27 cellular contexts compared by ENCODE assay signal in the genomic region with DNA sequence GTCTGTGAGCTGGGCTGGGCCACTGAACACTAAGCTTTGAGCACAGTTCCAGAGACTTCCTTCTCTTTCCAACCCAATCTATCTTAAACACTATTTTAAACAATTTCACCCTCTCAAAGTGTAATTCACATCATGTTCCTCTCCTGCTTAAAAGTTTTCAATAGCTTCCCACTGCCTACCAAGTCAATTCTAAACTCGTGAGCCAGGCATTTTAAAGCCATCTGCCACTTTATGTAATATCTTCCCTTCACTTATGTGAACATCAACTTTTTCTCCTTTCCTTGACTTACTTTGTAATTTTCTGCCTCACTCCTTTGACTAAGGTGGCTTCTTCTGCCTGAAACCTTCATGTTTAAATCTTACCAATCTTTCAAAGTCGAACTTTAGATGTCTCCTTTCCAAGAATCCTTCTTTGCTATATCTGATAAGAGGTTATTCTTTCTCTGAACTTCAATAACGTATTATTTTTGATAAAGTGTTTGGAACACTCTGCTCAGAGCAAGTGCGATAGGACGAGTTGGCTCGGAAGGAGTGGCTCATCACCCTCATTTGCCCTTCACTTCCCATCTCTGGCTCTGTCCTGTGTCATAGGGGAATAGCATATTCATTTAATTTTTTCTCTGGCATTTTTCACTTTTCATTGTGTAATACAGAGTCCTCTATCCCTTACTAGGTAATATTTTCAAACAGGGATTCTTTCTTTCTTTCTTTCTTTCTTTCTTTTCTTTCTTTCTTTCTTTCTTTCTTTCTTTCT. TPM values are rescaled to one million over a fixed set of nuclear protein-coding genes. Genes with fewer than 3 reads are reported as not detected.
DNase-seq lines count a peak whose midpoint lies in the region; ATAC-seq and TF ChIP-seq lines count a peak whose summit lies in the region.
"Had no signal": no experiment of that assay in that cellular context is flagged by ENCODE, and none has a peak within 500 bp of the region (broad histone marks: within the 10 kb centered on the region; RNA-seq: fewer than 3 reads in every experiment).

No MANE protein-coding gene starts in this region.

- no peak overlapping the region for H3K18ac ChIP-seq in neuronal stem cell (ENCODE audit: low read length)

- in situ Hi-C loops in transverse colon (cut with MboI; ENCODE audit: low pct_ligation_motif_present in 1 of 4, low pct_unique_long_range_greater_than_20kb in 1 of 4, low sequenced_read_pairs in 3 of 4): no loop called here

- H3K9me3 Mint-ChIP-seq in mesothelial cell of epicardium: peaks cover 10% of the 10 kb centered on the region
- H3K9me3 Mint-ChIP-seq: activated T-cell treated with anti-CD3 and anti-CD28 coated beads, Interleukin-2, amount 50 U/mL, for 4 hours had no signal

- no peak for TF ChIP-seq POLR2A in transverse colon (IDR thresholded peaks at IDR 0.05)

- no peak for TF ChIP-seq EP300 in transverse colon (IDR thresholded peaks at IDR 0.05; ENCODE audit: low read depth)

- H3K4me2 ChIP-seq in neuronal stem cell (ENCODE audit: insufficient read depth, low read length, poor library complexity, severe bottlenecking): no peak overlapping the region
- H3K4me2 ChIP-seq: BLaER1 treated with 17β-estradiol and CSF1 and Interleukin-3, amounts not matched to agents 10 nM and 100 nM had no signal

- H2BK12ac ChIP-seq in neuronal stem cell (ENCODE audit: low read length): no peak overlapping the region

- no peak overlapping the region for H3K4ac ChIP-seq in neuronal stem cell (ENCODE audit: low read length)

- ATAC-seq in left cardiac atrium (peak; percentile 27 to 42), HG02884 (IDR thresholded peaks at IDR 0.05; ENCODE audit: unreplicated experiment) (no peak), HG02981 (IDR thresholded peaks at IDR 0.05; ENCODE audit: unreplicated experiment) (no peak)
- ATAC-seq: activated T-cell treated with anti-CD3 and anti-CD28 coated beads, Interleukin-2, amount 50 U/mL, for 4 hours; foreskin keratinocyte; naive thymus-derived CD8-positive, alpha-beta T cell; PC-3 had no signal

- no peak overlapping the region for H3K9ac ChIP-seq in neuronal stem cell (ENCODE audit: low read depth, low read length, poor library complexity)
- H3K9ac ChIP-seq: BLaER1 treated with 17β-estradiol and CSF1 and Interleukin-3, amounts not matched to agents 10 nM and 100 nM had no signal

- H4K91ac ChIP-seq in neuronal stem cell (ENCODE audit: low read depth, low read length, poor library complexity): no peak overlapping the region

- peak overlapping the region; percentile 81 for H2AFZ ChIP-seq in neuronal stem cell (ENCODE audit: low read length)

- H2BK5ac ChIP-seq in neuronal stem cell (ENCODE audit: low read length): no peak overlapping the region

- TF ChIP-seq CTCF in transverse colon (IDR thresholded peaks at IDR 0.05): no peak
- TF ChIP-seq CTCF in mesothelial cell of epicardium (IDR thresholded peaks at IDR 0.05; ENCODE audit: unreplicated experiment): no peak

- H3K4me3 ChIP-seq in neuronal stem cell (ENCODE audit: low read length in 2 of 2) (no peak overlapping the region), transverse colon (no peak overlapping the region)
- H3K4me3 ChIP-seq: BLaER1 treated with 17β-estradiol and CSF1 and Interleukin-3, amounts not matched to agents 10 nM and 100 nM; SJSA1 had no signal

- H3K36me3 Mint-ChIP-seq in mesothelial cell of epicardium: peaks cover 3% of the 10 kb centered on the region
- H3K36me3 Mint-ChIP-seq: memory B cell; naive thymus-derived CD8-positive, alpha-beta T cell had no signal

- H3K14ac ChIP-seq in neuronal stem cell (ENCODE audit: low read length): no peak overlapping the region

- no peak overlapping the region for H3K27ac Mint-ChIP-seq in mesothelial cell of epicardium
- H3K27ac Mint-ChIP-seq: memory B cell; naive thymus-derived CD8-positive, alpha-beta T cell had no signal

- no peak overlapping the region for H2BK120ac ChIP-seq in neuronal stem cell (ENCODE audit: low read depth, low read length)

- intact Hi-C loops in left cardiac atrium (cut with DNase I) (loop anchor here (5.0 to 10.0 kb wide), 2 partner anchors 303 to 305 kb away; no protein-coding TSS in a partner anchor), transverse colon (cut with DNase I; ENCODE audit: low total_unique reads) (loop anchor here (5.0 kb wide), 1 partner anchor 300 kb away; no protein-coding TSS in a partner anchor)

- DNase-seq in left cardiac atrium (no peak), neuronal stem cell (ENCODE audit: low spot score) (no peak), transverse colon (no peak), mesothelial cell of epicardium (ENCODE audit: low spot score in 2 of 2, unreplicated experiment in 2 of 2) (no peak)
- no peak for DNase-seq in stimulated activated CD4-positive, alpha-beta T cell treated with anti-CD3 and anti-CD28 coated beads, Interleukin-2, amount 100 ng/mL, for 48 hours
- DNase-seq: activated CD4-positive, alpha-beta T cell treated with anti-CD3 and anti-CD28 coated beads for 4 hours; activated naive CD4-positive, alpha-beta T cell; activated T-cell treated with anti-CD3 and anti-CD28 coated beads, Interleukin-2, amount 50 U/mL, for 4 hours; amniotic stem cell; central memory CD4-positive, alpha-beta T cell; foreskin keratinocyte; KBM-7; naive thymus-derived CD8-positive, alpha-beta T cell; NCI-H2171 treated with DMSO at 0.1 percent for 48 hours; PC-3; T-helper 1 cell had no signal

- H3K4me1 Mint-ChIP-seq in mesothelial cell of epicardium: no peaks in the 10 kb centered on the region
- H3K4me1 Mint-ChIP-seq: memory B cell; naive thymus-derived CD8-positive, alpha-beta T cell had no signal

- no peak overlapping the region for H4K8ac ChIP-seq in neuronal stem cell (ENCODE audit: low read depth, low read length)

- H3K4me3 Mint-ChIP-seq in mesothelial cell of epicardium: no peak overlapping the region
- H3K4me3 Mint-ChIP-seq: activated T-cell treated with anti-CD3 and anti-CD28 coated beads, Interleukin-2, amount 50 U/mL, for 4 hours; memory B cell; naive thymus-derived CD8-positive, alpha-beta T cell had no signal

- H3K36me3 ChIP-seq in neuronal stem cell (replicated peaks in 1 of 2; ENCODE audit: control insufficient read depth in 2 of 2, insufficient read depth in 2 of 2, low read length in 2 of 2) (no peaks in the 10 kb centered on the region), transverse colon (no peaks in the 10 kb centered on the region)
- H3K36me3 ChIP-seq: BLaER1 treated with 17β-estradiol and CSF1 and Interleukin-3, amounts not matched to agents 10 nM and 100 nM; SJSA1 had no signal

- H3K4me1 ChIP-seq in neuronal stem cell (ENCODE audit: control insufficient read depth in 2 of 2, insufficient read depth in 1 of 2, low read depth in 1 of 2, low read length in 2 of 2): peaks cover 4 to 8% of the 10 kb centered on the region in 2 donors
- H3K4me1 ChIP-seq in transverse colon: peaks cover 0 to 9% (median 0%) of the 10 kb centered on the region in 4 donors
- H3K4me1 ChIP-seq: BLaER1 treated with 17β-estradiol and CSF1 and Interleukin-3, amounts not matched to agents 10 nM and 100 nM; foreskin keratinocyte; SJSA1 had no signal

- no peak overlapping the region for H3K23ac ChIP-seq in neuronal stem cell (ENCODE audit: low read depth, low read length, poor library complexity)

- no peak overlapping the region for H2BK15ac ChIP-seq in neuronal stem cell (ENCODE audit: low read length)

- no peaks in the 10 kb centered on the region for H3K27me3 ChIP-seq in neuronal stem cell (ENCODE audit: control insufficient read depth in 3 of 3, insufficient read depth in 3 of 3, low read depth in 1 of 3, low read length in 3 of 3)
- H3K27me3 ChIP-seq in transverse colon: no peaks in the 10 kb centered on the region
- H3K27me3 ChIP-seq: BLaER1 treated with 17β-estradiol and CSF1 and Interleukin-3, amounts not matched to agents 10 nM and 100 nM had no signal

- H3K27ac ChIP-seq in angular gyrus (ENCODE audit: low read depth, low read length) (peak overlapping the region; percentile 75), neuronal stem cell (replicated peaks; ENCODE audit: low read length) (no peak overlapping the region), transverse colon (peak overlapping the region; percentile 70 to 85 (median 79))
- H3K27ac ChIP-seq: BLaER1 treated with 17β-estradiol and CSF1 and Interleukin-3, amounts not matched to agents 10 nM and 100 nM; epithelial cell of prostate; foreskin keratinocyte; SJSA1 had no signal

- H3K27me3 Mint-ChIP-seq in mesothelial cell of epicardium (ENCODE audit: low read depth): no peaks in the 10 kb centered on the region

- H2AK5ac ChIP-seq in neuronal stem cell (ENCODE audit: low read depth, low read length): no peak overlapping the region

- H3K9me3 ChIP-seq in neuronal stem cell (replicated peaks in 1 of 2; ENCODE audit: control insufficient read depth in 2 of 2, insufficient read depth in 1 of 2, low read depth in 1 of 2, low read length in 2 of 2) (peaks cover 0 to 5% of the 10 kb centered on the region in 2 donors), transverse colon (no peaks in the 10 kb centered on the region)
- H3K9me3 ChIP-seq: SJSA1 had no signal

- no peaks in the 10 kb centered on the region for H3K79me1 ChIP-seq in neuronal stem cell (ENCODE audit: low read depth, low read length)

- no CpG with 5 or more reads among the region's 6 CpGs for WGBS in neuronal stem cell (ENCODE audit: extremely low coverage in 2 of 2, insufficient read length in 2 of 2, insufficient replicate concordance in 1 of 2), 2 donors
- WGBS in transverse colon (ENCODE audit: low coverage in 1 of 2), 2 donors: 78 to 82% methylated on average over 5 to 6 of the region's 6 CpGs

RNA-seq across cellular contexts. Expression of gene SPARCL1, which starts 13.0 kb away (rescaled TPM):
- total RNA-seq in left cardiac atrium: 100 to 1,000 TPM; 435 to 482 TPM
- 0.01 TPM for polyA plus RNA-seq in neuronal stem cell (2013, experiment 1 of 2)
- polyA plus RNA-seq in neuronal stem cell (2013, experiment 2 of 2): 0.08 TPM
- total RNA-seq in transverse colon: 100 to 1,000 TPM; 113 to 228 (median 151) TPM
- 6.3 to 6.7 TPM (median 6.6 TPM) in 3 replicates for total RNA-seq in mesothelial cell of epicardium
- total RNA-seq: activated CD8-positive, alpha-beta memory T cell treated with anti-CD3 and anti-CD28 coated beads for 36 hours; Daoy; foreskin keratinocyte; HT1080; naive thymus-derived CD8-positive, alpha-beta T cell; PC-3; SJSA1 had no signal
- polyA plus RNA-seq: foreskin keratinocyte; keratinocyte; naive thymus-derived CD8-positive, alpha-beta T cell had no signal

Comparison
In these comparisons a context has a peak if more than half of its experiments do, and no peak if none do; other contexts are left out.
1. ATAC-seq: peak in left cardiac atrium (2 of 2); none in HG02884 (single experiment) and HG02981 (single experiment).
2. RNA of gene SPARCL1, which starts 13.0 kb away (total RNA-seq): 435 to 482 TPM in left cardiac atrium and 113 to 228 TPM in transverse colon; 6.3 to 6.7 TPM in mesothelial cell of epicardium; every median in the first group is over 10 times any median in the second.